8 cellular contexts compared by ENCODE assay signal in the genomic region with DNA sequence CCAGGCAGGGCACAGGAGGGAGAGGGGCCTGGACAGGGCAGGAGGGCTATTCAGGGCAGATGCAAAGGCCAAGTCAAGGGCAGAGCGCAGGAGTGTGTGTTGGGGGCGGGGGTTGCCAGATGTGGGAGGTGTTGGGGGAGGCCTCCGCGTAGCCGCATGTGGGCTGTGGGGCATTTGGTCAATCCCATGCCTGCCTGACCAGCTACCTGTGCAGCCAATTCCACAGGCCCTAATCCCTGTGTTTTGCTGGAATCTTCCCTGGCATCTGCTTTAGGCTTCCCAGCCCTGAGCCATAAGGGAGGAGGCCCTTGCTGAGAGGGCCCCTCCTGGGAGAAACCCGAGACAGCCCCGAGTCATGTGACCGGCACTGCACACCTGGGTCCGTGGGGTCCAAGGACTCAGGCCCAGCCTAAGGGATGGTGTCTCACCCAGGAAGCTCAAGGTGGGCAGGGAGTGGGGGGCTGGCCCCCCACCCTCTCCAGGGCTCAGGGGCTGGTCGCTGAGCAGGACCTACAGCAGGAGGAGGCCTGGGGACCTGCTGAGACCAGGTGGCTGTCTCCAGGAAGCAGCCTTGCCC. TPM values are rescaled to one million over a fixed set of nuclear protein-coding genes. Genes with fewer than 3 reads are reported as not detected.
A peak's percentile ranks its signal among the peaks of the same experiment; 100 is the strongest.
DNase-seq lines count a peak whose midpoint lies in the region; ATAC-seq and TF ChIP-seq lines count a peak whose summit lies in the region.

No MANE protein-coding gene starts in this region.

- peak; percentile 53 for DNase-seq in Right ventricle myocardium inferior (ENCODE audit: missing footprints)
- DNase-seq in Right ventricle myocardium superior, result no peak
- no peak for DNase-seq in activated B cell treated with CpG ODN at 0.5 μM for 24 hours
- peak; percentile 25 for DNase-seq in kidney tubule cell (ENCODE audit: low spot score)
- DNase-seq in uterus, result no peak
- no peak for DNase-seq in NCI-H1048 (lab: John Stamatoyannopoulos, UW)
- DNase-seq in HuH-7 (ENCODE audit: low spot score), result no peak

- peaks cover 82% of the 10 kb centered on the region for H3K4me1 Mint-ChIP-seq in activated B cell treated with CpG ODN at 0.5 μM for 24 hours

- intact Hi-C loops in Right ventricle myocardium inferior (cut with DNase I), result no loop called here
- intact Hi-C loops in Right ventricle myocardium superior (cut with DNase I), result no loop called here
- intact Hi-C loops in activated B cell treated with CpG ODN at 0.5 μM for 24 hours (cut with micrococcal nuclease), result loop anchor here (1.0 kb wide), 4 partner anchors 20 to 46 kb away; a partner anchor contains a TSS
- intact Hi-C loops in uterus (cut with DNase I; ENCODE audit: low total_unique reads), result no loop called here

- ATAC-seq in Right ventricle myocardium inferior, result peak; percentile 1
- no peak for ATAC-seq in Right ventricle myocardium superior (ENCODE audit: poor library complexity)
- ATAC-seq in HG03066 (IDR thresholded peaks at IDR 0.05; ENCODE audit: low read depth, unreplicated experiment), result peak; percentile 18
- ATAC-seq in activated B cell treated with CpG ODN at 0.5 μM for 24 hours (ENCODE audit: low read depth), result peak; percentile 12

- peak overlapping the region; percentile 80 for H3K4me3 Mint-ChIP-seq in activated B cell treated with CpG ODN at 0.5 μM for 24 hours

- no peak overlapping the region for H3K4me3 ChIP-seq in uterus

- H3K36me3 Mint-ChIP-seq in activated B cell treated with CpG ODN at 0.5 μM for 24 hours (ENCODE audit: low read depth), result peaks cover 25% of the 10 kb centered on the region

- H3K27ac ChIP-seq in uterus, result peak overlapping the region; percentile 63 to 81

- H3K9me3 Mint-ChIP-seq in activated B cell treated with CpG ODN at 0.5 μM for 24 hours, result no peaks in the 10 kb centered on the region

- TF ChIP-seq CTCF in activated B cell treated with CpG ODN at 0.5 μM for 24 hours (IDR thresholded peaks at IDR 0.05) (no peak), uterus (IDR thresholded peaks at IDR 0.05) (no peak)

- no peaks in the 10 kb centered on the region for H3K9me3 ChIP-seq in uterus

- no peaks in the 10 kb centered on the region for H3K36me3 ChIP-seq in uterus

- POLR2A ChIA-PET in activated B cell treated with CpG ODN at 0.5 μM for 24 hours (lab: Charles Lee), result interaction anchor here (0.5 to 7.1 kb wide), 12 partner anchors 7 to 209 kb away, joined by 3 to 107 read pairs (median 5); a partner anchor contains a TSS

- CTCF ChIA-PET in activated B cell treated with CpG ODN at 0.5 μM for 24 hours (lab: Charles Lee), result interaction anchor here (0.8 to 1.6 kb wide), 3 partner anchors 33 to 63 kb away, joined by 3 to 4 read pairs (median 4); a partner anchor contains a TSS

- peak overlapping the region; percentile 97 for H3K27ac Mint-ChIP-seq in activated B cell treated with CpG ODN at 0.5 μM for 24 hours

- TF ChIP-seq POLR2A in uterus (IDR thresholded peaks at IDR 0.05), result no peak

- no peaks in the 10 kb centered on the region for H3K27me3 Mint-ChIP-seq in activated B cell treated with CpG ODN at 0.5 μM for 24 hours

- no peaks in the 10 kb centered on the region for H3K27me3 ChIP-seq in uterus

- H3K4me1 ChIP-seq in uterus, result no peaks in the 10 kb centered on the region

RNA-seq across cellular contexts. Expression of a gene that starts 20.3 kb away (rescaled TPM):
- total RNA-seq in Right ventricle myocardium inferior (15.4 TPM), Right ventricle myocardium superior (13.0 TPM), activated B cell treated with CpG ODN at 0.5 μM for 24 hours (19.0 and 19.9 TPM in 2 replicates), uterus (10 to 100 TPM in 1 of 4 donors, 1 to 10 TPM in 2, under 1 TPM in 1; 0.26 to 14.1 (median 4.1) TPM)

RNA-seq across cellular contexts. Expression of a gene that starts 33.5 kb away (rescaled TPM):
- total RNA-seq in Right ventricle myocardium inferior (18.0 TPM), Right ventricle myocardium superior (15.4 TPM), activated B cell treated with CpG ODN at 0.5 μM for 24 hours (71.4 and 83.4 TPM in 2 replicates), uterus (10 to 100 TPM; 11.2 to 39.6 (median 20.1) TPM)

RNA-seq across cellular contexts. Expression of a gene that starts 42.1 kb away (rescaled TPM):
- total RNA-seq in Right ventricle myocardium inferior (not detected), Right ventricle myocardium superior (not detected), activated B cell treated with CpG ODN at 0.5 μM for 24 hours (not detected in 2 replicates), uterus (not detected)

RNA-seq across cellular contexts. Expression of a gene that starts 45.7 kb away (rescaled TPM):
- 5.6 TPM for total RNA-seq in Right ventricle myocardium inferior
- total RNA-seq in Right ventricle myocardium superior, result 5.3 TPM
- 34.5 and 34.6 TPM in 2 replicates for total RNA-seq in activated B cell treated with CpG ODN at 0.5 μM for 24 hours
- 1 to 10 TPM; 1.0 to 10.0 (median 3.7) TPM for total RNA-seq in uterus

RNA-seq across cellular contexts. Expression of a gene that starts 47.6 kb away (rescaled TPM):
- total RNA-seq in Right ventricle myocardium inferior (2.5 TPM), Right ventricle myocardium superior (3.1 TPM), activated B cell treated with CpG ODN at 0.5 μM for 24 hours (0.44 TPM in 1 of 2 replicates, not detected in the other), uterus (under 1 TPM in 2 of 4 donors, not detected in 2; 0.55 to 0.98 TPM)

Comparison
In these comparisons a context has a peak if more than half of its experiments do, and no peak if none do; other contexts are left out.
1. DNase-seq: peak in Right ventricle myocardium inferior (single experiment) and kidney tubule cell (single experiment); none in Right ventricle myocardium superior (single experiment), activated B cell treated with CpG ODN at 0.5 μM for 24 hours (single experiment), uterus (0 of 2), NCI-H1048 (single experiment) and HuH-7 (single experiment).